In genomic region chr11:85810521-85810870, GRCh38 we compare ENCODE assay signal across 1 cellular context.
TF ChIP-seq lines count a peak whose summit lies in the region.

No MANE protein-coding gene starts in this region.

TF ChIP-seq in GM23338, 12 proteins besides CTCF, POLR2A, EP300 and RAD21 (continued from another document):
- TF ChIP-seq, protein P1, sequence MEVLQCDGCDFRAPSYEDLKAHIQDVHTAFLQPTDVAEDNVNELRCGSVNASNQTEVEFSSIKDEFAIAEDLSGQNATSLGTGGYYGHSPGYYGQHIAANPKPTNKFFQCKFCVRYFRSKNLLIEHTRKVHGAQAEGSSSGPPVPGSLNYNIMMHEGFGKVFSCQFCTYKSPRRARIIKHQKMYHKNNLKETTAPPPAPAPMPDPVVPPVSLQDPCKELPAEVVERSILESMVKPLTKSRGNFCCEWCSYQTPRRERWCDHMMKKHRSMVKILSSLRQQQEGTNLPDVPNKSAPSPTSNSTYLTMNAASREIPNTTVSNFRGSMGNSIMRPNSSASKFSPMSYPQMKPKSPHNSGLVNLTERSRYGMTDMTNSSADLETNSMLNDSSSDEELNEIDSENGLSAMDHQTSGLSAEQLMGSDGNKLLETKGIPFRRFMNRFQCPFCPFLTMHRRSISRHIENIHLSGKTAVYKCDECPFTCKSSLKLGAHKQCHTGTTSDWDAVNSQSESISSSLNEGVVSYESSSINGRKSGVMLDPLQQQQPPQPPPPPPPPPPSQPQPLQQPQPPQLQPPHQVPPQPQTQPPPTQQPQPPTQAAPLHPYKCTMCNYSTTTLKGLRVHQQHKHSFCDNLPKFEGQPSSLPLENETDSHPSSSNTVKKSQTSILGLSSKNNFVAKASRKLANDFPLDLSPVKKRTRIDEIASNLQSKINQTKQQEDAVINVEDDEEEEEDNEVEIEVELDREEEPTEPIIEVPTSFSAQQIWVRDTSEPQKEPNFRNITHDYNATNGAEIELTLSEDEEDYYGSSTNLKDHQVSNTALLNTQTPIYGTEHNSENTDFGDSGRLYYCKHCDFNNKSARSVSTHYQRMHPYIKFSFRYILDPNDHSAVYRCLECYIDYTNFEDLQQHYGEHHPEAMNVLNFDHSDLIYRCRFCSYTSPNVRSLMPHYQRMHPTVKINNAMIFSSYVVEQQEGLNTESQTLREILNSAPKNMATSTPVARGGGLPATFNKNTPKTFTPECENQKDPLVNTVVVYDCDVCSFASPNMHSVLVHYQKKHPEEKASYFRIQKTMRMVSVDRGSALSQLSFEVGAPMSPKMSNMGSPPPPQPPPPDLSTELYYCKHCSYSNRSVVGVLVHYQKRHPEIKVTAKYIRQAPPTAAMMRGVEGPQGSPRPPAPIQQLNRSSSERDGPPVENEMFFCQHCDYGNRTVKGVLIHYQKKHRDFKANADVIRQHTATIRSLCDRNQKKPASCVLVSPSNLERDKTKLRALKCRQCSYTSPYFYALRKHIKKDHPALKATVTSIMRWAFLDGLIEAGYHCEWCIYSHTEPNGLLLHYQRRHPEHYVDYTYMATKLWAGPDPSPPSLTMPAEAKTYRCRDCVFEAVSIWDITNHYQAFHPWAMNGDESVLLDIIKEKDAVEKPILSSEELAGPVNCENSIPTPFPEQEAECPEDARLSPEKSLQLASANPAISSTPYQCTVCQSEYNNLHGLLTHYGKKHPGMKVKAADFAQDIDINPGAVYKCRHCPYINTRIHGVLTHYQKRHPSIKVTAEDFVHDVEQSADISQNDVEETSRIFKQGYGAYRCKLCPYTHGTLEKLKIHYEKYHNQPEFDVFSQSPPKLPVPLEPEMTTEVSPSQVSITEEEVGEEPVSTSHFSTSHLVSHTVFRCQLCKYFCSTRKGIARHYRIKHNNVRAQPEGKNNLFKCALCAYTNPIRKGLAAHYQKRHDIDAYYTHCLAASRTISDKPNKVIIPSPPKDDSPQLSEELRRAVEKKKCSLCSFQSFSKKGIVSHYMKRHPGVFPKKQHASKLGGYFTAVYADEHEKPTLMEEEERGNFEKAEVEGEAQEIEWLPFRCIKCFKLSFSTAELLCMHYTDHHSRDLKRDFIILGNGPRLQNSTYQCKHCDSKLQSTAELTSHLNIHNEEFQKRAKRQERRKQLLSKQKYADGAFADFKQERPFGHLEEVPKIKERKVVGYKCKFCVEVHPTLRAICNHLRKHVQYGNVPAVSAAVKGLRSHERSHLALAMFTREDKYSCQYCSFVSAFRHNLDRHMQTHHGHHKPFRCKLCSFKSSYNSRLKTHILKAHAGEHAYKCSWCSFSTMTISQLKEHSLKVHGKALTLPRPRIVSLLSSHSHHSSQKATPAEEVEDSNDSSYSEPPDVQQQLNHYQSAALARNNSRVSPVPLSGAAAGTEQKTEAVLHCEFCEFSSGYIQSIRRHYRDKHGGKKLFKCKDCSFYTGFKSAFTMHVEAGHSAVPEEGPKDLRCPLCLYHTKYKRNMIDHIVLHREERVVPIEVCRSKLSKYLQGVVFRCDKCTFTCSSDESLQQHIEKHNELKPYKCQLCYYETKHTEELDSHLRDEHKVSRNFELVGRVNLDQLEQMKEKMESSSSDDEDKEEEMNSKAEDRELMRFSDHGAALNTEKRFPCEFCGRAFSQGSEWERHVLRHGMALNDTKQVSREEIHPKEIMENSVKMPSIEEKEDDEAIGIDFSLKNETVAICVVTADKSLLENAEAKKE (CRISPR knock-in tag; IDR thresholded peaks at IDR 0.05) = no peak
- TF ChIP-seq EZH2 (IDR thresholded peaks at IDR 0.05; ENCODE audit: low read depth, unreplicated experiment) (no peak), STAT1 (IDR thresholded peaks at IDR 0.05; ENCODE audit: unreplicated experiment) (no peak)
